In genomic region chr1:162177126-162177525, GRCh38 we compare ENCODE assay signal across 17 cellular contexts.
DNase-seq lines count a peak whose midpoint lies in the region; ATAC-seq and TF ChIP-seq lines count a peak whose summit lies in the region.
"Had no signal": no experiment of that assay in that cellular context is flagged by ENCODE, and none has a peak within 500 bp of the region (broad histone marks: within the 10 kb centered on the region; RNA-seq: fewer than 3 reads in every experiment).

No MANE protein-coding gene starts in this region.

- no peaks in the 10 kb centered on the region for H3K36me3 ChIP-seq in HAP-1 (replicated peaks)
- H3K36me3 ChIP-seq in aorta (ENCODE audit: control insufficient read depth in 1 of 2, insufficient read depth in 2 of 2, low read length in 1 of 2) = no peaks in the 10 kb centered on the region
- H3K36me3 ChIP-seq: BE2C, lower lobe of right lung, right atrium auricular region had no signal

- TF ChIP-seq CTCF in foreskin fibroblast (IDR thresholded peaks at IDR 0.05; ENCODE audit: low read depth, low read length) (no peak), retinal pigment epithelial cell (conservative IDR thresholded peaks at IDR 0.05; ENCODE audit: low read depth, low read length) (no peak)

- peak; percentile 11 to 13 for DNase-seq in HAP-1 (ENCODE audit: low spot score in 2 of 2)
- peak; percentile 26 for DNase-seq in RKO (ENCODE audit: low spot score)
- DNase-seq in foreskin fibroblast = peak; percentile 18 to 60
- DNase-seq in retinal pigment epithelial cell (ENCODE audit: low read depth) = peak; percentile 61
- DNase-seq in stimulated activated naive CD8-positive, alpha-beta T cell treated with anti-CD3 and anti-CD28 coated beads, Interleukin-15, amount 100 ng/mL, for 72 hours = no peak
- DNase-seq in aorta = no peak
- DNase-seq: activated naive CD4-positive, alpha-beta T cell; BE2C; dorsolateral prefrontal cortex; lower lobe of right lung; NCI-H2081 treated with DMSO at 0.1 percent for 48 hours; NCI-H526 had no signal

- H3K9me3 ChIP-seq in HAP-1 (no peaks in the 10 kb centered on the region), aorta (ENCODE audit: control insufficient read depth, low read length) (no peaks in the 10 kb centered on the region)
- H3K9me3 ChIP-seq: BE2C, lower lobe of right lung, right atrium auricular region had no signal

- in situ Hi-C loops in HAP-1 (cut with MboI; ENCODE audit: low sequenced_read_pairs) = no loop called here

- no peak overlapping the region for H3K4me3 Mint-ChIP-seq in stimulated activated naive CD8-positive, alpha-beta T cell treated with anti-CD3 and anti-CD28 coated beads, Interleukin-15, amount 100 ng/mL, for 72 hours
- H3K4me3 Mint-ChIP-seq: brain; T-helper 1 cell treated with Interleukin-12 subunit alpha and Interleukin-12 subunit beta and Interleukin-4 antibody, amounts not matched to agents 30 μg/mL and 1 μg/mL, for 36 hours had no signal

- no peaks in the 10 kb centered on the region for H3K9me3 Mint-ChIP-seq in stimulated activated naive CD8-positive, alpha-beta T cell treated with anti-CD3 and anti-CD28 coated beads, Interleukin-15, amount 100 ng/mL, for 72 hours
- H3K9me3 Mint-ChIP-seq: brain; T-helper 1 cell treated with Interleukin-12 subunit alpha and Interleukin-12 subunit beta and Interleukin-4 antibody, amounts not matched to agents 30 μg/mL and 1 μg/mL, for 36 hours had no signal

- H3K4me1 ChIP-seq in HAP-1 (peaks cover 5% of the 10 kb centered on the region), aorta (ENCODE audit: control insufficient read depth in 1 of 2, insufficient read depth in 2 of 2, low read length in 2 of 2) (no peaks in the 10 kb centered on the region)
- H3K4me1 ChIP-seq: BE2C, lower lobe of right lung, right atrium auricular region had no signal

- H3K4me1 Mint-ChIP-seq in stimulated activated naive CD8-positive, alpha-beta T cell treated with anti-CD3 and anti-CD28 coated beads, Interleukin-15, amount 100 ng/mL, for 72 hours = no peaks in the 10 kb centered on the region

- H3K27me3 Mint-ChIP-seq in stimulated activated naive CD8-positive, alpha-beta T cell treated with anti-CD3 and anti-CD28 coated beads, Interleukin-15, amount 100 ng/mL, for 72 hours = peaks cover 8% of the 10 kb centered on the region
- H3K27me3 Mint-ChIP-seq: brain had no signal

- no peaks in the 10 kb centered on the region for H3K27me3 ChIP-seq in HAP-1 (ENCODE audit: low read depth)
- H3K27me3 ChIP-seq in aorta (ENCODE audit: control insufficient read depth in 1 of 2, insufficient read depth in 2 of 2, low read length in 1 of 2) = no peaks in the 10 kb centered on the region
- H3K27me3 ChIP-seq: BE2C, dorsolateral prefrontal cortex, right atrium auricular region had no signal

- ATAC-seq in HG03521 (IDR thresholded peaks at IDR 0.05; ENCODE audit: unreplicated experiment) = no peak
- ATAC-seq in stimulated activated naive CD8-positive, alpha-beta T cell treated with anti-CD3 and anti-CD28 coated beads, Interleukin-15, amount 100 ng/mL, for 72 hours = no peak
- ATAC-seq in aorta (ENCODE audit: low FRiP score) = no peak
- ATAC-seq: lower lobe of right lung had no signal

- 93 to 95% methylated on average over 6 of the region's 6 CpGs for WGBS in aorta, 2 donors

- H3K4me3 ChIP-seq in HAP-1 (no peak overlapping the region), foreskin fibroblast (ENCODE audit: low read depth in 1 of 2, low read length in 2 of 2) (no peak overlapping the region), retinal pigment epithelial cell (ENCODE audit: low read length) (no peak overlapping the region), aorta (ENCODE audit: low read length in 2 of 2) (no peak overlapping the region)
- H3K4me3 ChIP-seq: dorsolateral prefrontal cortex, lower lobe of right lung, right atrium auricular region had no signal

- H3K27ac ChIP-seq in aorta (ENCODE audit: low read depth in 1 of 2, low read length in 2 of 2) = no peak overlapping the region
- H3K27ac ChIP-seq: dorsolateral prefrontal cortex, lower lobe of right lung, right atrium auricular region, RWPE1 had no signal

- H3K27ac Mint-ChIP-seq in stimulated activated naive CD8-positive, alpha-beta T cell treated with anti-CD3 and anti-CD28 coated beads, Interleukin-15, amount 100 ng/mL, for 72 hours = no peak overlapping the region
- H3K27ac Mint-ChIP-seq: T-helper 1 cell treated with Interleukin-12 subunit alpha and Interleukin-12 subunit beta and Interleukin-4 antibody, amounts not matched to agents 30 μg/mL and 1 μg/mL, for 36 hours had no signal

- intact Hi-C loops in aorta (cut with DNase I) = no loop called here

Comparison
In these comparisons a context has a peak if more than half of its experiments do, and no peak if none do; other contexts are left out.
1. DNase-seq: peak in HAP-1 (2 of 2), RKO (single experiment), foreskin fibroblast (2 of 2) and retinal pigment epithelial cell (single experiment); none in stimulated activated naive CD8-positive, alpha-beta T cell treated with anti-CD3 and anti-CD28 coated beads, Interleukin-15, amount 100 ng/mL, for 72 hours (0 of 2) and aorta (0 of 2).